ENCODE assay signal across 10 cellular contexts in genomic region chr1:199590708-199591107, GRCh38.
DNase-seq lines count a peak whose midpoint lies in the region; ATAC-seq, FAIRE-seq and TF ChIP-seq lines count a peak whose summit lies in the region.
"Had no signal": no experiment of that assay in that cellular context is flagged by ENCODE, and none has a peak within 500 bp of the region (broad histone marks: within the 10 kb centered on the region; RNA-seq: fewer than 3 reads in every experiment).

No MANE protein-coding gene starts in this region.

- intact Hi-C loops in endothelial cell of umbilical vein (cut with micrococcal nuclease) = no loop called here

- H3K27ac ChIP-seq in endothelial cell of umbilical vein (ENCODE audit: insufficient read depth, low read depth, low read length) (no peak overlapping the region), tibial nerve (no peak overlapping the region)

- H3K27me3 ChIP-seq in endothelial cell of umbilical vein (ENCODE audit: control insufficient read depth in 2 of 2, insufficient read depth in 2 of 2, low read length in 2 of 2) (no peaks in the 10 kb centered on the region), tibial nerve (no peaks in the 10 kb centered on the region)

- POLR2A ChIA-PET in endothelial cell of umbilical vein (lab: Charles Lee) = no interaction called here

- DNase-seq in endothelial cell of umbilical vein (ENCODE audit: low read depth, low spot score) (peak; percentile 54), DMS153 treated with DMSO at 0.1 percent for 48 hours (lab: John Stamatoyannopoulos, UW; ENCODE audit: unreplicated experiment) (no peak), tibial nerve (ENCODE audit: low spot score in 2 of 2) (no peak)
- DNase-seq in stimulated activated naive CD4-positive, alpha-beta T cell (lab: John Stamatoyannopoulos, UW) = no peak
- DNase-seq: NCI-H2171; stimulated activated CD4-positive, alpha-beta T cell treated with anti-CD3 and anti-CD28 coated beads, Interleukin-4, amount 100 ng/mL, for 24 hours had no signal

- no peaks in the 10 kb centered on the region for H4K20me1 ChIP-seq in endothelial cell of umbilical vein (replicated peaks; ENCODE audit: control insufficient read depth, extremely low read depth, insufficient read depth, low read length)

- TF ChIP-seq POLR2A in endothelial cell of umbilical vein (IDR thresholded peaks at IDR 0.05; ENCODE audit: low read depth, low read length) (no peak), tibial nerve (IDR thresholded peaks at IDR 0.05) (no peak)

- TF ChIP-seq CTCF in endothelial cell of umbilical vein (IDR thresholded peaks at IDR 0.05; ENCODE audit: extremely low read depth in 1 of 2, insufficient read depth in 1 of 2, low read depth in 1 of 2, low read length in 2 of 2) (no peak), tibial nerve (IDR thresholded peaks at IDR 0.05) (no peak)

- no peaks in the 10 kb centered on the region for H3K9me1 ChIP-seq in endothelial cell of umbilical vein (replicated peaks; ENCODE audit: control insufficient read depth, extremely low read depth, insufficient read depth, low read length)

- H3K4me1 ChIP-seq in endothelial cell of umbilical vein (ENCODE audit: control insufficient read depth, extremely low read depth, insufficient read depth, low read length) (no peaks in the 10 kb centered on the region), tibial nerve (no peaks in the 10 kb centered on the region)

- BruUV-seq in endothelial cell of umbilical vein (replicated peaks; lab: Mats Ljungman, UMichigan) = no TSS peak

- no peak overlapping the region for H3K4me2 ChIP-seq in endothelial cell of umbilical vein (ENCODE audit: insufficient read depth, low read length)

- 47 to 48% methylated on average over 2 of the region's 2 CpGs for WGBS in tibial nerve, 2 donors

- no peaks in the 10 kb centered on the region for H3K79me2 ChIP-seq in endothelial cell of umbilical vein (ENCODE audit: control insufficient read depth, insufficient read depth, low read length)

- no peak overlapping the region for H2AFZ ChIP-seq in endothelial cell of umbilical vein (ENCODE audit: low read depth, low read length)

- H3K9me3 ChIP-seq in endothelial cell of umbilical vein (replicated peaks; ENCODE audit: control insufficient read depth, insufficient read depth, low read length) = no peaks in the 10 kb centered on the region
- no peaks in the 10 kb centered on the region for H3K9me3 ChIP-seq in tibial nerve

- CTCF ChIA-PET in endothelial cell of umbilical vein (lab: Charles Lee) = interaction anchor here (1.5 kb wide), 1 partner anchor 16 kb away, joined by 3 read pairs; no protein-coding TSS in a partner anchor

- FAIRE-seq in endothelial cell of umbilical vein (lab: Jason Lieb, UNC) = no peak
- FAIRE-seq: RCC 7860 had no signal

- H3K9ac ChIP-seq in endothelial cell of umbilical vein (replicated peaks; ENCODE audit: extremely low read depth, insufficient read depth, low read length) = no peak overlapping the region

- TF ChIP-seq EP300 in tibial nerve (IDR thresholded peaks at IDR 0.05) = no peak

- H3K36me3 ChIP-seq in endothelial cell of umbilical vein (ENCODE audit: control insufficient read depth in 2 of 2, extremely low read depth in 1 of 2, insufficient read depth in 2 of 2, low read length in 2 of 2) (no peaks in the 10 kb centered on the region), tibial nerve (no peaks in the 10 kb centered on the region)

- dilution Hi-C loops in endothelial cell of umbilical vein (cut with MboI; ENCODE audit: extremely low pct_ligation_motif_present, low sequenced_read_pairs) = no loop called here

- ATAC-seq in GM18868 (IDR thresholded peaks at IDR 0.05; ENCODE audit: unreplicated experiment) (peak; percentile 73), GM21515 (IDR thresholded peaks at IDR 0.05; ENCODE audit: unreplicated experiment) (peak; percentile 78), HG03097 (IDR thresholded peaks at IDR 0.05; ENCODE audit: low FRiP score, unreplicated experiment) (peak; percentile 84)

- H3K4me3 ChIP-seq in endothelial cell of umbilical vein (replicated peaks in 1 of 3; ENCODE audit: insufficient read depth in 1 of 3, low read depth in 1 of 3, low read length in 3 of 3) = no peak overlapping the region
- H3K4me3 ChIP-seq in tibial nerve = no peak overlapping the region

TF ChIP-seq in endothelial cell of umbilical vein, 7 proteins besides CTCF, POLR2A, EP300 and RAD21:
- no peak for TF ChIP-seq POLR2AphosphoS5 (IDR thresholded peaks at IDR 0.05; ENCODE audit: insufficient read depth, low read depth, low read length)
- TF ChIP-seq MYC (IDR thresholded peaks at IDR 0.05; ENCODE audit: low read depth, low read length) = no peak
- no peak for TF ChIP-seq MAX (IDR thresholded peaks at IDR 0.05; ENCODE audit: insufficient read depth, insufficient read length)
- TF ChIP-seq EZH2 (IDR thresholded peaks at IDR 0.05; ENCODE audit: borderline replicate concordance, low read depth, low read length, severe bottlenecking) = no peak
- TF ChIP-seq JUN (IDR thresholded peaks at IDR 0.05; ENCODE audit: borderline replicate concordance, insufficient read depth, insufficient read length, low read depth) = no peak
- no peak for TF ChIP-seq FOS (IDR thresholded peaks at IDR 0.05; ENCODE audit: borderline replicate concordance, insufficient read depth, low read length)
- TF ChIP-seq GATA2 (IDR thresholded peaks at IDR 0.05; ENCODE audit: insufficient read depth, insufficient read length, low read depth, low read length) = no peak
TF ChIP-seq in endothelial cell of umbilical vein: peak in this region for 0.
